ENCODE assay signal across 15 cellular contexts in the genomic region with DNA sequence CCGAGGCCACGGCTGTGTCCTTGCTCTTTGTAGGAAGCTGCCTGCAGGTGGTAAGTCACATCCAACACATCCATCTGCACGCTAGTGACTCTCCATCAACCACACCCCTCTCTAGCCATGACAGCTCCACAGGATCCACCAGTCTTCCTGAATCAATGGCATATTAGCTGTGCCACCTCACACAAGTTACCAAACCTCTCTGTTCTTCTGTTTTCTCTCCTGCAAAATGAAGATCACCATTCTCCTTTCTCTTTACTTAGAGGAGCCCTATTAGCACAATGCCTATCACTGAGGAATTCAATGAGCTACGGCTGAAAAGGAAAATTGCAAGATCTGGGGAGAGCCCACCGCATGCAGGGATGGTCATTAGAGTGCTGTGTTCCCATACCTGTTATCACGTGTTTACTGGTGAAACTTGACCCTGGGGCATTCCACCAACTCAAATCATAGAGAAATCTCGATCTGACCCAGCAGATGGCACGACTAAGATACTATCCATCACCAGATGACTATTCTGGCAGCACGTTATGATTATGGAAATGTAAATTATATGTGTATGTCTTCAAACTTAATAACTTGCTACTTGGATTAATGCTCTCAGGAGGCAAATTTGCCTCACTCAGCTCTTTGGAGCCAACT. TPM values are rescaled to one million over a fixed set of nuclear protein-coding genes. Genes with fewer than 3 reads are reported as not detected.
A peak's percentile ranks its signal among the peaks of the same experiment; 100 is the strongest.
DNase-seq lines count a peak whose midpoint lies in the region; ATAC-seq and TF ChIP-seq lines count a peak whose summit lies in the region.
"Had no signal": no experiment of that assay in that cellular context is flagged by ENCODE, and none has a peak within 500 bp of the region (broad histone marks: within the 10 kb centered on the region; RNA-seq: fewer than 3 reads in every experiment).

No MANE protein-coding gene starts in this region.

- no peak for DNase-seq in CD4-positive, alpha-beta T cell
- no peak for DNase-seq in activated T-helper 2 cell treated with anti-CD3 and anti-CD28 coated beads, Interferon-gamma antibody, Interleukin-2, Interleukin-4, amounts not matched to agents 10 μg/mL and 5 μg/mL and 100 μg/mL, durations not matched to agents 14 hours and 24 hours and 36 hours (ENCODE audit: low spot score)
- no peak for DNase-seq in effector CD8-positive, alpha-beta T cell (lab: John Stamatoyannopoulos, UW)
- DNase-seq in amygdala (lab: John Stamatoyannopoulos, UW) (no peak), MV-4-11 (lab: John Stamatoyannopoulos, UW) (no peak)
- DNase-seq: glutamatergic neuron, kidney glomerular epithelial cell, NCI-H2227 treated with DMSO at 0.1 percent for 48 hours, right cardiac atrium had no signal

- no peaks in the 10 kb centered on the region for H3K27me3 ChIP-seq in CD4-positive, alpha-beta T cell (ENCODE audit: control insufficient read depth, insufficient read depth, low read length)

- no peaks in the 10 kb centered on the region for H3K9me3 ChIP-seq in CD4-positive, alpha-beta T cell (ENCODE audit: control insufficient read depth, low read length)
- H3K9me3 ChIP-seq: thoracic aorta had no signal

- intact Hi-C loops in CD4-positive, alpha-beta T cell (cut with DNase I, micrococcal nuclease): no loop called here
- intact Hi-C loops in activated T-helper 2 cell treated with anti-CD3 and anti-CD28 coated beads, Interferon-gamma antibody, Interleukin-2, Interleukin-4, amounts not matched to agents 10 μg/mL and 5 μg/mL and 100 μg/mL, durations not matched to agents 14 hours and 24 hours and 36 hours (cut with micrococcal nuclease): no loop called here

- POLR2A ChIA-PET in CD4-positive, alpha-beta T cell (lab: Charles Lee): no interaction called here

- no peak for ATAC-seq in CD4-positive, alpha-beta T cell (ENCODE audit: poor library complexity)
- ATAC-seq in GM18858 (IDR thresholded peaks at IDR 0.05; ENCODE audit: unreplicated experiment) (peak; percentile 15), HG03066 (IDR thresholded peaks at IDR 0.05; ENCODE audit: low read depth, unreplicated experiment) (peak; percentile 12), GM21515 (IDR thresholded peaks at IDR 0.05; ENCODE audit: unreplicated experiment) (no peak)
- ATAC-seq: Panc1, right cardiac atrium had no signal

- H3K9me3 Mint-ChIP-seq in CD4-positive, alpha-beta T cell: no peaks in the 10 kb centered on the region
- no peaks in the 10 kb centered on the region for H3K9me3 Mint-ChIP-seq in activated T-helper 2 cell treated with anti-CD3 and anti-CD28 coated beads, Interferon-gamma antibody, Interleukin-2, Interleukin-4, amounts not matched to agents 10 μg/mL and 5 μg/mL and 100 μg/mL, durations not matched to agents 14 hours and 24 hours and 36 hours

- peaks cover 11% of the 10 kb centered on the region for H3K4me1 Mint-ChIP-seq in CD4-positive, alpha-beta T cell (ENCODE audit: low read depth)
- H3K4me1 Mint-ChIP-seq in activated T-helper 2 cell treated with anti-CD3 and anti-CD28 coated beads, Interferon-gamma antibody, Interleukin-2, Interleukin-4, amounts not matched to agents 10 μg/mL and 5 μg/mL and 100 μg/mL, durations not matched to agents 14 hours and 24 hours and 36 hours (ENCODE audit: low read depth): peaks cover 34% of the 10 kb centered on the region

- TF ChIP-seq CTCF in CD4-positive, alpha-beta T cell (IDR thresholded peaks at IDR 0.05): no peak

- CTCF ChIA-PET in CD4-positive, alpha-beta T cell (lab: Charles Lee): interaction anchor here (1.3 to 2.3 kb wide), 3 partner anchors 23 to 169 kb away, joined by 6 read pairs; no protein-coding TSS in a partner anchor

- no peaks in the 10 kb centered on the region for H3K36me3 Mint-ChIP-seq in CD4-positive, alpha-beta T cell (ENCODE audit: low read depth)
- no peaks in the 10 kb centered on the region for H3K36me3 Mint-ChIP-seq in activated T-helper 2 cell treated with anti-CD3 and anti-CD28 coated beads, Interferon-gamma antibody, Interleukin-2, Interleukin-4, amounts not matched to agents 10 μg/mL and 5 μg/mL and 100 μg/mL, durations not matched to agents 14 hours and 24 hours and 36 hours (ENCODE audit: low read depth)

- no peak overlapping the region for H3K4me3 Mint-ChIP-seq in CD4-positive, alpha-beta T cell
- H3K4me3 Mint-ChIP-seq in activated T-helper 2 cell treated with anti-CD3 and anti-CD28 coated beads, Interferon-gamma antibody, Interleukin-2, Interleukin-4, amounts not matched to agents 10 μg/mL and 5 μg/mL and 100 μg/mL, durations not matched to agents 14 hours and 24 hours and 36 hours (ENCODE audit: low read depth): no peak overlapping the region

- peak overlapping the region; percentile 27 for H3K27ac Mint-ChIP-seq in CD4-positive, alpha-beta T cell
- peak overlapping the region; percentile 58 for H3K27ac Mint-ChIP-seq in activated T-helper 2 cell treated with anti-CD3 and anti-CD28 coated beads, Interferon-gamma antibody, Interleukin-2, Interleukin-4, amounts not matched to agents 10 μg/mL and 5 μg/mL and 100 μg/mL, durations not matched to agents 14 hours and 24 hours and 36 hours

- H3K27me3 Mint-ChIP-seq in CD4-positive, alpha-beta T cell: no peaks in the 10 kb centered on the region
- H3K27me3 Mint-ChIP-seq in activated T-helper 2 cell treated with anti-CD3 and anti-CD28 coated beads, Interferon-gamma antibody, Interleukin-2, Interleukin-4, amounts not matched to agents 10 μg/mL and 5 μg/mL and 100 μg/mL, durations not matched to agents 14 hours and 24 hours and 36 hours (ENCODE audit: low read depth): no peaks in the 10 kb centered on the region

- no peak overlapping the region for H3K27ac ChIP-seq in CD4-positive, alpha-beta T cell (ENCODE audit: low read depth, low read length)
- H3K27ac ChIP-seq: HL-60, thoracic aorta had no signal

RNA-seq across cellular contexts. Expression of gene WHRN, which starts 20.9 kb away (rescaled TPM):
- total RNA-seq in CD4-positive, alpha-beta T cell: 10 to 100 TPM; 19.9 to 20.5 TPM
- 2.8 and 2.9 TPM in 2 replicates for total RNA-seq in activated T-helper 2 cell treated with anti-CD3 and anti-CD28 coated beads, Interferon-gamma antibody, Interleukin-2, Interleukin-4, amounts not matched to agents 10 μg/mL and 5 μg/mL and 100 μg/mL, durations not matched to agents 14 hours and 24 hours and 36 hours

Comparison
In these comparisons a context has a peak if more than half of its experiments do, and no peak if none do; other contexts are left out.
1. ATAC-seq: peak in GM18858 (single experiment) and HG03066 (single experiment); none in CD4-positive, alpha-beta T cell (single experiment) and GM21515 (single experiment).